Comparison of ENCODE assay signal across 13 cellular contexts in the genomic region with DNA sequence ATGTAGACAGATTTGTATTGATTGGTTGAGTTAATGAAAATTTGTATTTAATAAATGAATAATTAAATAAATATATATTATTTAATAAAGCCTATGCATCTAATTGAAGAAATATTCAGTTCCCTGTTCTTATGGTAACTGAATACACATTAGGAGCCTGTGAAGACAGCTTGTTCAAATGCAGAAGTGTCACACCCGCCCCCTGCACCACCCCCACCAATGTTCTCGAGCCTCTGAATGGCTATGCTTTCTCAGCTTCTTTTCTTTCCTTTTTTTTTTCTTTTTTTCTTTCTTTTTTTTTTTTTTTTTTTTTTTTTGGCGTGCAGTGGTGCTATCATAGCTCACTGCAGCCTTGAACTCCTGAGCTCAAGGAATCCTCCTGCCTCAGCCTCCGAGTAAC.
"Had no signal": no experiment of that assay in that cellular context is flagged by ENCODE, and none has a peak within 500 bp of the region (broad histone marks: within the 10 kb centered on the region; RNA-seq: fewer than 3 reads in every experiment).

No MANE protein-coding gene starts in this region.

- H3K27ac ChIP-seq: coronary artery, epithelial cell of prostate, gastrocnemius medialis, heart right ventricle, left lung, lower lobe of right lung had no signal

- ATAC-seq: effector memory CD8-positive, alpha-beta T cell; gastrocnemius medialis; left cardiac atrium; lower lobe of right lung had no signal

- DNase-seq: effector CD4-positive, alpha-beta T cell; effector memory CD8-positive, alpha-beta T cell; endodermal cell; erythroblast; esophagus squamous epithelium; gastrocnemius medialis; heart right ventricle; left cardiac atrium; left lung; left ventricle myocardium superior; lower lobe of right lung had no signal
